In genomic region chr21:15729346-15729673, GRCh38 we compare ENCODE assay signal across 8 cellular contexts. TPM values are rescaled to one million over a fixed set of nuclear protein-coding genes. Genes with fewer than 3 reads are reported as not detected.
DNase-seq lines count a peak whose midpoint lies in the region; ATAC-seq and TF ChIP-seq lines count a peak whose summit lies in the region.

No MANE protein-coding gene starts in this region.

- DNase-seq in GM12865 (ENCODE audit: low read depth): no peak
- DNase-seq in fibroblast of the aortic adventitia (ENCODE audit: low read depth): peak; percentile 41
- no peak for DNase-seq in retinal pigment epithelial cell (ENCODE audit: low read depth)
- DNase-seq in GM19238 (ENCODE audit: insufficient read length, low spot score): no peak
- DNase-seq in EL: no peak
- DNase-seq in NCI-H510A (lab: John Stamatoyannopoulos, UW): no peak

- peak overlapping the region; percentile 95 for H3K27ac ChIP-seq in VCaP

- H3K4me3 ChIP-seq in GM12865 (ENCODE audit: low read depth, low read length) (peak overlapping the region; percentile 54), fibroblast of the aortic adventitia (ENCODE audit: low read depth, low read length) (peak overlapping the region; percentile 91), retinal pigment epithelial cell (ENCODE audit: low read length) (peak overlapping the region; percentile 66)

- ATAC-seq in GM21515 (IDR thresholded peaks at IDR 0.05; ENCODE audit: unreplicated experiment): no peak

- TF ChIP-seq CTCF in GM12865 (IDR thresholded peaks at IDR 0.05; ENCODE audit: insufficient read depth, low read depth, low read length, missing control alignments) (no peak), VCaP (conservative IDR thresholded peaks at IDR 0.05) (no peak), fibroblast of the aortic adventitia (IDR thresholded peaks at IDR 0.05; ENCODE audit: insufficient read depth, low read length) (no peak), retinal pigment epithelial cell (conservative IDR thresholded peaks at IDR 0.05; ENCODE audit: low read depth, low read length) (no peak)

RNA-seq across cellular contexts. Expression of gene USP25, which starts 0.5 kb away (rescaled TPM):
- total RNA-seq in fibroblast of the aortic adventitia (ENCODE audit: low replicate concordance): 37.3 and 48.1 TPM in 2 replicates
